23 cellular contexts compared by ENCODE assay signal in genomic region chr2:97797355-97797754, GRCh38.
DNase-seq lines count a peak whose midpoint lies in the region; ATAC-seq and TF ChIP-seq lines count a peak whose summit lies in the region.
"Had no signal": no experiment of that assay in that cellular context is flagged by ENCODE, and none has a peak within 500 bp of the region (broad histone marks: within the 10 kb centered on the region; RNA-seq: fewer than 3 reads in every experiment).

No MANE protein-coding gene starts in this region.

- dilution Hi-C loops in IMR-90 (cut with HindIII; ENCODE audit: low sequenced_read_pairs, unreplicated experiment), result no loop called here

- BruUV-seq in IMR-90 (replicated peaks; lab: Mats Ljungman, UMichigan), result no TSS peak

- TF ChIP-seq CTCF in IMR-90 (conservative IDR thresholded peaks at IDR 0.05; ENCODE audit: low read depth, low read length) (no peak), VCaP (conservative IDR thresholded peaks at IDR 0.05) (no peak), left lung (IDR thresholded peaks at IDR 0.05) (no peak)

- no peak overlapping the region for H2AFZ ChIP-seq in IMR-90 (replicated peaks; ENCODE audit: low read length, poor library complexity)

- no peak overlapping the region for H2BK20ac ChIP-seq in IMR-90 (ENCODE audit: low read depth, low read length)

- H3K14ac ChIP-seq in IMR-90 (replicated peaks; ENCODE audit: low read depth, low read length), result no peak overlapping the region

- intact Hi-C loops in IMR-90 (cut with micrococcal nuclease) (no loop called here), left lung (cut with DNase I) (no loop called here)

- no peak overlapping the region for H3K56ac ChIP-seq in IMR-90 (ENCODE audit: extremely low read depth, insufficient read depth, low read length)

- H3K27me3 Mint-ChIP-seq in activated CD4-positive, alpha-beta T cell treated with anti-CD3 and anti-CD28 coated beads, Interleukin-2, amount 10 ng/mL, durations not matched to agents 7 days and 5 days, result no peaks in the 10 kb centered on the region
- H3K27me3 Mint-ChIP-seq: CD4-positive, alpha-beta memory T cell; CD4-positive, CD25-positive, alpha-beta regulatory T cell; CD8-positive, alpha-beta memory T cell had no signal

- no peak overlapping the region for H2BK5ac ChIP-seq in IMR-90 (ENCODE audit: low read depth, low read length, poor library complexity, severe bottlenecking)

- H2AK9ac ChIP-seq in IMR-90 (replicated peaks; ENCODE audit: low read depth, low read length, poor library complexity), result no peak overlapping the region

- no peaks in the 10 kb centered on the region for H3K4me1 Mint-ChIP-seq in activated CD4-positive, alpha-beta T cell treated with anti-CD3 and anti-CD28 coated beads, Interleukin-2, amount 10 ng/mL, durations not matched to agents 7 days and 5 days
- H3K4me1 Mint-ChIP-seq: CD14-positive monocyte; CD4-positive, alpha-beta memory T cell; CD4-positive, CD25-positive, alpha-beta regulatory T cell; CD8-positive, alpha-beta memory T cell had no signal

- TF ChIP-seq RAD21 in IMR-90 (IDR thresholded peaks at IDR 0.05; ENCODE audit: low read length), result no peak

- H3K4me2 ChIP-seq in IMR-90 (ENCODE audit: low read depth, low read length), result no peak overlapping the region
- H3K4me2 ChIP-seq: A549, BLaER1 had no signal

- no peak overlapping the region for H3K9ac ChIP-seq in IMR-90 (ENCODE audit: low read depth, low read length)
- H3K9ac ChIP-seq: BLaER1 had no signal

- H2BK15ac ChIP-seq in IMR-90 (ENCODE audit: low read depth, low read length), result no peak overlapping the region

- ATAC-seq in IMR-90 (ENCODE audit: low read depth) (peak; percentile 91), left lung (peak; percentile 70), GM18861 (IDR thresholded peaks at IDR 0.05; ENCODE audit: unreplicated experiment) (no peak)
- ATAC-seq: A549, GM12878 had no signal

- CTCF ChIA-PET in IMR-90 (lab: Yijun Ruan, JAX), result no interaction called here
- CTCF ChIA-PET in activated CD4-positive, alpha-beta T cell treated with anti-CD3 and anti-CD28 coated beads, Interleukin-2, amount 10 ng/mL, durations not matched to agents 7 days and 5 days (lab: Charles Lee), result interaction anchor here (0.7 kb wide), 1 partner anchor 380 kb away, joined by 3 read pairs; no protein-coding TSS in a partner anchor

- H3K79me1 ChIP-seq in IMR-90 (ENCODE audit: low read depth in 1 of 2, low read length in 2 of 2), result no peaks in the 10 kb centered on the region

- peaks cover 11% of the 10 kb centered on the region for H3K36me3 ChIP-seq in IMR-90 (ENCODE audit: control insufficient read depth, insufficient read depth, low read length)
- peaks cover 0 to 91% of the 10 kb centered on the region in 2 donors for H3K36me3 ChIP-seq in left lung
- H3K36me3 ChIP-seq: BE2C had no signal

- POLR2A ChIA-PET in IMR-90 (lab: Charles Lee; ENCODE audit: unreplicated experiment), result no interaction called here
- POLR2A ChIA-PET in activated CD4-positive, alpha-beta T cell treated with anti-CD3 and anti-CD28 coated beads, Interleukin-2, amount 10 ng/mL, durations not matched to agents 7 days and 5 days (lab: Charles Lee), result no interaction called here

- no peak overlapping the region for H3K4me3 ChIP-seq in IMR-90 (ENCODE audit: insufficient read depth, low read depth, low read length)
- no peak overlapping the region for H3K4me3 ChIP-seq in left lung
- H3K4me3 ChIP-seq: A549, BLaER1, GM12878 had no signal

- TF ChIP-seq POLR2A in IMR-90 (IDR thresholded peaks at IDR 0.05; ENCODE audit: low read depth, low read length), result no peak

- H3K27me3 ChIP-seq in IMR-90 (ENCODE audit: control insufficient read depth, insufficient read depth, low read length) (no peaks in the 10 kb centered on the region), left lung (no peaks in the 10 kb centered on the region)
- H3K27me3 ChIP-seq: BE2C, BLaER1 had no signal

- no peak overlapping the region for H3K4me3 Mint-ChIP-seq in activated CD4-positive, alpha-beta T cell treated with anti-CD3 and anti-CD28 coated beads, Interleukin-2, amount 10 ng/mL, durations not matched to agents 7 days and 5 days
- H3K4me3 Mint-ChIP-seq: CD14-positive monocyte; CD4-positive, alpha-beta memory T cell; CD4-positive, CD25-positive, alpha-beta regulatory T cell; CD8-positive, alpha-beta memory T cell had no signal

- no peak overlapping the region for H4K8ac ChIP-seq in IMR-90 (ENCODE audit: low read depth in 2 of 2, low read length in 2 of 2)

- WGBS in IMR-90 (ENCODE audit: extremely low coverage in 2 of 2, insufficient read length in 1 of 2), 2 experiments, result no CpG with 5 or more reads among the region's 3 CpGs

- no peak overlapping the region for H3K27ac ChIP-seq in IMR-90 (ENCODE audit: insufficient read depth, low read length)
- H3K27ac ChIP-seq in VCaP, result peak overlapping the region; percentile 7; the same call in 1 of the 2 replicates
- H3K27ac ChIP-seq in left lung, result no peak overlapping the region
- H3K27ac ChIP-seq: 22Rv1, A549, BLaER1 had no signal

- no peak overlapping the region for H3K4ac ChIP-seq in IMR-90 (ENCODE audit: low read depth, low read length)

- no peak overlapping the region for H3K27ac Mint-ChIP-seq in activated CD4-positive, alpha-beta T cell treated with anti-CD3 and anti-CD28 coated beads, Interleukin-2, amount 10 ng/mL, durations not matched to agents 7 days and 5 days
- H3K27ac Mint-ChIP-seq: CD14-positive monocyte; CD4-positive, CD25-positive, alpha-beta regulatory T cell had no signal

- H3K36me3 Mint-ChIP-seq in activated CD4-positive, alpha-beta T cell treated with anti-CD3 and anti-CD28 coated beads, Interleukin-2, amount 10 ng/mL, durations not matched to agents 7 days and 5 days (ENCODE audit: low read depth), result peaks cover 20% of the 10 kb centered on the region

- H2BK120ac ChIP-seq in IMR-90 (ENCODE audit: low read depth, low read length), result no peak overlapping the region

- no peak overlapping the region for H3K18ac ChIP-seq in IMR-90 (ENCODE audit: low read depth, low read length)

- H3K9me3 Mint-ChIP-seq in activated CD4-positive, alpha-beta T cell treated with anti-CD3 and anti-CD28 coated beads, Interleukin-2, amount 10 ng/mL, durations not matched to agents 7 days and 5 days, result no peaks in the 10 kb centered on the region
- H3K9me3 Mint-ChIP-seq: CD14-positive monocyte; CD4-positive, alpha-beta memory T cell; CD4-positive, CD25-positive, alpha-beta regulatory T cell; CD8-positive, alpha-beta memory T cell had no signal

- H2AK5ac ChIP-seq in IMR-90 (ENCODE audit: low read depth, low read length), result no peak overlapping the region

- H3K23ac ChIP-seq in IMR-90 (ENCODE audit: low read depth, low read length), result no peak overlapping the region

- H4K5ac ChIP-seq in IMR-90 (ENCODE audit: low read depth, low read length), result no peak overlapping the region

- no peaks in the 10 kb centered on the region for H3K9me3 ChIP-seq in IMR-90 (ENCODE audit: control insufficient read depth, insufficient read depth, low read length)
- no peaks in the 10 kb centered on the region for H3K9me3 ChIP-seq in left lung
- H3K9me3 ChIP-seq: A549, BE2C, BLaER1 had no signal

- in situ Hi-C loops in IMR-90 (cut with MboI; ENCODE audit: low sequenced_read_pairs), result no loop called here

- DNase-seq in IMR-90 (peak; percentile 30), left lung (no peak)
- no peak for DNase-seq in activated CD4-positive, alpha-beta T cell treated with anti-CD3 and anti-CD28 coated beads, Interleukin-2, amount 10 ng/mL, durations not matched to agents 7 days and 5 days
- DNase-seq: BE2C; C1 segment of cervical spinal cord; CD4-positive, alpha-beta memory T cell; CD4-positive, CD25-positive, alpha-beta regulatory T cell; CD8-positive, alpha-beta memory T cell; COR-L47; DMS 273 treated with DMSO at 0.1 percent for 48 hours; DMS153; DMS53; DMS79; DND-41; EL; GDM1 had no signal

- H4K91ac ChIP-seq in IMR-90 (ENCODE audit: insufficient read depth, low read depth, low read length), result no peak overlapping the region

- H3K4me1 ChIP-seq in IMR-90 (ENCODE audit: control insufficient read depth, insufficient read depth, low read length), result peaks cover 4% of the 10 kb centered on the region
- no peaks in the 10 kb centered on the region for H3K4me1 ChIP-seq in left lung
- H3K4me1 ChIP-seq: A549, BE2C, BLaER1 had no signal

- peaks cover 2% of the 10 kb centered on the region; the same call in 1 of the 2 replicates for H3K9me1 ChIP-seq in IMR-90 (ENCODE audit: insufficient read depth, low read length)

- H4K20me1 ChIP-seq in IMR-90 (ENCODE audit: insufficient read depth, low read length), result no peaks in the 10 kb centered on the region
- H4K20me1 ChIP-seq: BLaER1 had no signal

TF ChIP-seq in IMR-90, 13 proteins besides CTCF, POLR2A, EP300 and RAD21:
- TF ChIP-seq CHD1 (IDR thresholded peaks at IDR 0.05; ENCODE audit: low read depth, low read length) (no peak), BHLHE40 (IDR thresholded peaks at IDR 0.05; ENCODE audit: low read depth, low read length) (no peak), FOS (IDR thresholded peaks at IDR 0.05; ENCODE audit: low read depth, low read length) (no peak), NFE2L2 (IDR thresholded peaks at IDR 0.05; ENCODE audit: low read depth, low read length) (no peak)
